Comparison of ENCODE assay signal across 1 cellular context in the genomic region with DNA sequence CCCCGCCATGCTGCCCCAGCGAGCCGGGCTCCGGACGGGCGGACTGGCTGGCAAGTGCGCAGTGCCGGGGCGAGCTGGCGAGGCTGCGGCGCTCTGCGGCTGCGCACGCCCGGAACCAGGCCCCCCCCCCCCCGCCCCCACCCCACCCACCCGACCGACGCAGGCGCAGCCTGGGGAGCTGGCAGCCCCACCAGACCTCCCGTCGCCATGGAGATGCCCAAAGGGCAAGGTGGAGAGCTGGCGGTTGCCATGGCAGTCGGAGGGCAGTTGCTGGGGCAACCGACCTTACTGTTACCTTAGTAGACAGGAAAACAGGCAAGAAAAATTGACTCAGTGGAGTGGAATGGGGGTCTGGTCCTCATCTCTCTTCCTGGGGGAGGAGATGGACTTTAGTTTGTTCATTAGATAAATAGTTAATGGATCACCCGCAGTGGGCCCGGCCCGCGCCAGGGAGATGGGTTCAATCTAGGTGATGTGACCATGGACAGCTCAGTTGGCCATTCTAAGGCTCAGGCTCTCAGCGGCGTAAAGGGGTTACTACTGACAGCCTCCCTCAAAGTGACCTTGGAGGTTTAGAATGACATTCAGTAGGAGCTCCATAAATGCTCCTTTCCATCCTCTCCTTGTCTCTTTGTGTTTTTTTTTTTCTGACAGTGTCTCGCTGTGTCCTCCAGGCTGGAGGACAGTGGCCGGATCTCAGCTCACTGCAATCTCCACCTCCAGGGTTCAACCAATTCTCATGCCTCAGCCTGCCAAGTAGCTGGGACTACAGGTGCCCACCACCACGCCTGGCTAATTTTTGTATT.
TF ChIP-seq lines count a peak whose summit lies in the region.

A gene with protein sequence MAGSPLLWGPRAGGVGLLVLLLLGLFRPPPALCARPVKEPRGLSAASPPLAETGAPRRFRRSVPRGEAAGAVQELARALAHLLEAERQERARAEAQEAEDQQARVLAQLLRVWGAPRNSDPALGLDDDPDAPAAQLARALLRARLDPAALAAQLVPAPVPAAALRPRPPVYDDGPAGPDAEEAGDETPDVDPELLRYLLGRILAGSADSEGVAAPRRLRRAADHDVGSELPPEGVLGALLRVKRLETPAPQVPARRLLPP (minus strand): TSS at position 87 of the 806 bp plus-strand sequence. CDS start 78 bp downstream, at position 9.

TF ChIP-seq in H1, 55 proteins besides CTCF, POLR2A, EP300 and RAD21:
- TF ChIP-seq JUND (IDR thresholded peaks at IDR 0.05; ENCODE audit: low read length) (no peak), SP2 (IDR thresholded peaks at IDR 0.05; ENCODE audit: low read length) (no peak), HDAC6 (IDR thresholded peaks at IDR 0.05; ENCODE audit: low read depth, low read length) (no peak), CTBP2 (IDR thresholded peaks at IDR 0.05; ENCODE audit: borderline replicate concordance, insufficient read depth, insufficient read length, low read length) (no peak), NRF1 (IDR thresholded peaks at IDR 0.05; ENCODE audit: low read depth, low read length) (no peak), SUZ12 (IDR thresholded peaks at IDR 0.05; ENCODE audit: low read length) (no peak), ZNF274 (IDR thresholded peaks at IDR 0.05; ENCODE audit: borderline replicate concordance, extremely low read depth, low read length) (no peak), HDAC2 (IDR thresholded peaks at IDR 0.05; ENCODE audit: borderline replicate concordance in 1 of 2, low read depth in 2 of 2, low read length in 2 of 2) (no peak), CREB1 (IDR thresholded peaks at IDR 0.05) (no peak), BCL11A (IDR thresholded peaks at IDR 0.05; ENCODE audit: low read depth in 2 of 2, low read length in 2 of 2) (no peak), CHD2 (IDR thresholded peaks at IDR 0.05; ENCODE audit: low read length) (no peak), BRCA1 (IDR thresholded peaks at IDR 0.05; ENCODE audit: low read depth, low read length) (no peak), MAFK (IDR thresholded peaks at IDR 0.05; ENCODE audit: low read depth, low read length) (no peak), TAF1 (IDR thresholded peaks at IDR 0.05; ENCODE audit: low read depth, low read length) (no peak), TAF7 (optimal IDR thresholded peaks at IDR 0.05; ENCODE audit: borderline replicate concordance, low read depth, low read length) (no peak), RNF2 (IDR thresholded peaks at IDR 0.05; ENCODE audit: borderline replicate concordance, low read depth, low read length, missing control alignments, poor library complexity, severe bottlenecking) (no peak), CBX8 (IDR thresholded peaks at IDR 0.05; ENCODE audit: borderline replicate concordance, low read depth, low read length) (no peak), EZH2 (IDR thresholded peaks at IDR 0.05; ENCODE audit: low read depth, low read length, severe bottlenecking) (no peak)
- TF ChIP-seq, protein P1, sequence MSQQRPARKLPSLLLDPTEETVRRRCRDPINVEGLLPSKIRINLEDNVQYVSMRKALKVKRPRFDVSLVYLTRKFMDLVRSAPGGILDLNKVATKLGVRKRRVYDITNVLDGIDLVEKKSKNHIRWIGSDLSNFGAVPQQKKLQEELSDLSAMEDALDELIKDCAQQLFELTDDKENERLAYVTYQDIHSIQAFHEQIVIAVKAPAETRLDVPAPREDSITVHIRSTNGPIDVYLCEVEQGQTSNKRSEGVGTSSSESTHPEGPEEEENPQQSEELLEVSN (IDR thresholded peaks at IDR 0.05), result no peak
- TF ChIP-seq, protein P2, sequence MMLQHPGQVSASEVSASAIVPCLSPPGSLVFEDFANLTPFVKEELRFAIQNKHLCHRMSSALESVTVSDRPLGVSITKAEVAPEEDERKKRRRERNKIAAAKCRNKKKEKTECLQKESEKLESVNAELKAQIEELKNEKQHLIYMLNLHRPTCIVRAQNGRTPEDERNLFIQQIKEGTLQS (IDR thresholded peaks at IDR 0.05; ENCODE audit: insufficient read depth, low read depth, low read length), result no peak
